In the genomic region with DNA sequence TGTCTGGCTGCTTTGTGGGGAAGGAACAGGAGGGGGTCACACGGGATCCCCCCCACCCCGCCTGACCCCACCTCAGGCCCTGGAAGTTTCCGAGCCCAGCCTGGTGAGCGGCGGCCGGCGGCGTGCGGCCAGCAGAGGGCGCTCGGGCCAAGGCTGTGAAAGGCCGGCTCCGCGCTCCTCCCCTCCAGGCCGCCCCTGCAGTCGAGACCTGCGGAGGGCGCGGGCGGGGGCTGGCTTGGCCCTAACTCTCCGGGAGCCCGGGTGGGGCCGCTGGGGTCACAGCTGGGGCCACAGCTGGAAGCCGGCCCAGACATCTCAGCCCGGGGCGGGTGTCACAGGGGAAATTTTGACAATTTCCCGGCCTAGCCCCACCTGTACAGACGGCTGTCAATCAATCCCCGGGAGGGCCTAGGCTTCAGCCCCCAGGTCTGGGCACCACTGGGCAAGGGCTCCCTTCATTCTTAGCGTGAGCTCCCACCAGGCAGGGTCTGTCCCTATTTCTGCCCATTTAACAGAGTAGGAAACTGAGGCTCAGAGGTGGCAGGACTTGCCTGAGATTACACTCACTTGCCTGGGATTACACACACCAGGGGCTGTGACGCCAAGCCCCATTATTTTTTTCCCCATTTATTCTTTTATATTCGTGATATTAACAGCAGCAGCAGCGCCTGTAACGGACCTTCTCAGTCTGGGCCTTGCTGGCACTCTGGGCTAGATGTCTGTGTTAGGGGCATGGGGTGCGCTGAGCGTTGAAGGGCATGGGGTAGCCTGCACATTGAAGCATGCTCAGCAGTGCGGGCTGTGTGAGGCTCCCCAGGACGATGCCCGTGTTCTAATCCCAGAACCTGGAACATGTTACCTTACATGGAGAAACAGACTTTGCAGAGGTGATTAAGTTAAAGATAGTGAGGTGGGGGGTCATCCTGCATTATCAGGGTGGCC, we compare ENCODE assay signal across 8 cellular contexts. TPM values are rescaled to one million over a fixed set of nuclear protein-coding genes. Genes with fewer than 3 reads are reported as not detected.
DNase-seq lines count a peak whose midpoint lies in the region; ATAC-seq, FAIRE-seq and TF ChIP-seq lines count a peak whose summit lies in the region.

No MANE protein-coding gene starts in this region.

- H3K79me2 ChIP-seq in Karpas-422 (ENCODE audit: low read length): no peaks in the 10 kb centered on the region
- no peaks in the 10 kb centered on the region for H3K79me2 ChIP-seq in hepatocyte

- H4K20me1 ChIP-seq in Karpas-422 (ENCODE audit: insufficient read depth, low read depth, low read length) (no peaks in the 10 kb centered on the region; the same call in 1 of the 2 replicates), hepatocyte (ENCODE audit: insufficient read depth, poor library complexity, severe bottlenecking) (no peaks in the 10 kb centered on the region)

- peak; percentile 99 for TF ChIP-seq CTCF in hepatocyte (IDR thresholded peaks at IDR 0.05; ENCODE audit: poor library complexity)

- no peak overlapping the region for H3K9ac ChIP-seq in Karpas-422 (ENCODE audit: low read length)

- no peaks in the 10 kb centered on the region for H3K9me3 ChIP-seq in Karpas-422 (ENCODE audit: low read length)
- no peaks in the 10 kb centered on the region for H3K9me3 ChIP-seq in hepatocyte (ENCODE audit: low read depth)

- TF ChIP-seq POLR2A in GM12892 (IDR thresholded peaks at IDR 0.05; ENCODE audit: low read depth, low read length): no peak

- H3K4me3 ChIP-seq in Karpas-422 (ENCODE audit: low read length) (no peak overlapping the region), hepatocyte (no peak overlapping the region)

- ATAC-seq in GM21423 (IDR thresholded peaks at IDR 0.05; ENCODE audit: unreplicated experiment): no peak

- peak; percentile 84 for FAIRE-seq in GM12892 (lab: Jason Lieb, UNC)

- H2AFZ ChIP-seq in Karpas-422 (ENCODE audit: low read length) (no peak overlapping the region), hepatocyte (no peak overlapping the region)

- DNase-seq in A172 (ENCODE audit: low spot score) (peak; percentile 33), GM12892 (ENCODE audit: insufficient read length) (peak; percentile 92), Karpas-422 (peak; percentile 85), T-helper 22 cell (ENCODE audit: low read depth) (peak; percentile 46), anterior cingulate cortex (lab: John Stamatoyannopoulos, UW) (peak in 42 of 58 donors; percentile 8 to 80 (median 30)), hepatocyte (ENCODE audit: low spot score) (peak; percentile 86)
- peak; percentile 49 to 60 for DNase-seq in stimulated activated CD4-positive, alpha-beta T cell treated with anti-CD3 and anti-CD28 coated beads, Interleukin-12 subunit alpha, Interleukin-12 subunit beta, amount 100 ng/mL, for 24 hours (ENCODE audit: low read depth in 2 of 2)

- peak overlapping the region; percentile 29 for H3K4me2 ChIP-seq in Karpas-422 (ENCODE audit: low read depth, low read length, poor library complexity, severe bottlenecking)
- H3K4me2 ChIP-seq in hepatocyte: peak overlapping the region; percentile 82

- H3K27ac ChIP-seq in Karpas-422 (ENCODE audit: low read length) (no peak overlapping the region), hepatocyte (no peak overlapping the region)

- WGBS in hepatocyte (ENCODE audit: low lambda C conversion rate, missing lambda C conversion rate): 31% methylated on average over 32 of the region's 39 CpGs

- H3K36me3 ChIP-seq in Karpas-422 (ENCODE audit: insufficient read depth, low read length): no peaks in the 10 kb centered on the region
- no peaks in the 10 kb centered on the region for H3K36me3 ChIP-seq in hepatocyte (replicated peaks; ENCODE audit: insufficient read depth, low read depth)

- H3K9me2 ChIP-seq in Karpas-422 (replicated peaks; ENCODE audit: insufficient read depth, low read length): no peaks in the 10 kb centered on the region
- H3K9me2 ChIP-seq in hepatocyte (replicated peaks; ENCODE audit: insufficient read depth): no peaks in the 10 kb centered on the region

- H3K4me1 ChIP-seq in Karpas-422 (ENCODE audit: low read length) (peaks cover 41% of the 10 kb centered on the region), hepatocyte (ENCODE audit: insufficient read depth) (no peaks in the 10 kb centered on the region)

- no peaks in the 10 kb centered on the region for H3K27me3 ChIP-seq in Karpas-422 (ENCODE audit: low read length)
- no peaks in the 10 kb centered on the region for H3K27me3 ChIP-seq in hepatocyte

RNA-seq across cellular contexts. Expression of gene ZBP1, which starts 23.0 kb away (rescaled TPM):
- total RNA-seq in A172 (2014; rRNA removed; shearing (Covaris generic)): 0.14 TPM in 1 of 2 replicates, not detected in the other
- polyA plus RNA-seq in GM12892 (2012; ENCODE audit: missing spikeins): 2.0 TPM
- total RNA-seq in Karpas-422 (2014; rRNA removed; shearing (Covaris generic); ENCODE audit: low replicate concordance): 2.9 and 7.6 TPM in 2 replicates
- not detected in 2 replicates for total RNA-seq in hepatocyte
- not detected in 2 replicates for polyA plus RNA-seq in hepatocyte

RNA-seq across cellular contexts. Expression of gene PCK1, which starts 36.4 kb away (rescaled TPM):
- total RNA-seq in A172 (2014; rRNA removed; shearing (Covaris generic)): not detected in 2 replicates
- 0.57 TPM for polyA plus RNA-seq in GM12892 (2012; ENCODE audit: missing spikeins)
- total RNA-seq in Karpas-422 (2014; rRNA removed; shearing (Covaris generic); ENCODE audit: low replicate concordance): 1.2 and 2.5 TPM in 2 replicates
- 12.0 and 12.8 TPM in 2 replicates for total RNA-seq in hepatocyte
- 8.8 and 11.6 TPM in 2 replicates for polyA plus RNA-seq in hepatocyte

Comparison
In these comparisons a context has a peak if more than half of its experiments do, and no peak if none do; other contexts are left out.
1. DNase-seq: peak in every context shown above with its lines; median percentile 92 in GM12892; 86 in hepatocyte; 85 in Karpas-422; 54 in stimulated activated CD4-positive, alpha-beta T cell treated with anti-CD3 and anti-CD28 coated beads, Interleukin-12 subunit alpha, Interleukin-12 subunit beta, amount 100 ng/mL, for 24 hours; 46 in T-helper 22 cell; 33 in A172; 30 in anterior cingulate cortex.